8 cellular contexts compared by ENCODE assay signal in genomic region chr22:37485006-37485713, GRCh38.
DNase-seq lines count a peak whose midpoint lies in the region; TF ChIP-seq lines count a peak whose summit lies in the region.

No MANE protein-coding gene starts in this region.

- H3K27ac ChIP-seq in skin epidermis, result peak overlapping the region in 20 of 21 experiments; percentile 51 to 94 (median 82)

- in situ Hi-C loops in KBM-7 (cut with MboI; ENCODE audit: low pct_unique_long_range_greater_than_20kb, low sequenced_read_pairs), result no loop called here

- peak; percentile 71 for DNase-seq in GM20000 (ENCODE audit: low spot score)
- peak; percentile 44 for DNase-seq in activated CD4-positive, alpha-beta T cell treated with anti-CD3 and anti-CD28 coated beads for 1 hour
- DNase-seq in effector CD4-positive, alpha-beta T cell, result peak; percentile 42
- DNase-seq in COLO668 (lab: John Stamatoyannopoulos, UW; ENCODE audit: unreplicated experiment), result no peak
- no peak for DNase-seq in KBM-7
- no peak for DNase-seq in NCI-H226
- DNase-seq in NCI-H1417 treated with DMSO at 0.1 percent for 48 hours (lab: John Stamatoyannopoulos, UW), result no peak

- peak overlapping the region; percentile 32 to 52 (median 45) for H3K4me3 ChIP-seq in skin epidermis

- TF ChIP-seq CTCF in GM20000 (IDR thresholded peaks at IDR 0.05; ENCODE audit: extremely low read depth, missing control alignments), result no peak

Comparison
In these comparisons a context has a peak if more than half of its experiments do, and no peak if none do; other contexts are left out.
1. DNase-seq: peak in GM20000 (single experiment), activated CD4-positive, alpha-beta T cell treated with anti-CD3 and anti-CD28 coated beads for 1 hour (single experiment) and effector CD4-positive, alpha-beta T cell (single experiment); none in COLO668 (single experiment), KBM-7 (single experiment), NCI-H226 (single experiment) and NCI-H1417 treated with DMSO at 0.1 percent for 48 hours (single experiment).